30 cellular contexts compared by ENCODE assay signal in genomic region chr16:6692874-6693273, GRCh38.
"Had no signal": no experiment of that assay in that cellular context is flagged by ENCODE, and none has a peak within 500 bp of the region (broad histone marks: within the 10 kb centered on the region; RNA-seq: fewer than 3 reads in every experiment).

No MANE protein-coding gene starts in this region.

- H3K9me3 ChIP-seq: ovary, psoas muscle, thoracic aorta, thyroid gland, upper lobe of right lung, uterus had no signal

- H3K9me3 Mint-ChIP-seq: nephron, type B pancreatic cell had no signal

- H3K27me3 Mint-ChIP-seq: naive thymus-derived CD4-positive, alpha-beta T cell; stimulated activated naive B cell treated with anti-CD40 and anti-IgM and Interleukin-4, amounts not matched to agents 10 μg/mL and 1 μg/mL and 100 μg/mL, for 72 hours; stimulated activated naive CD8-positive, alpha-beta T cell treated with anti-CD3 and anti-CD28 coated beads, Interleukin-15, Interleukin-2, amounts not matched to agents 100 ng/mL and 50 ng/mL, for 24 hours; type B pancreatic cell had no signal

- H3K9ac ChIP-seq: neural progenitor cell, parathyroid adenoma had no signal

- H3K4me3 ChIP-seq: neural progenitor cell, ovary, psoas muscle, skin epidermis, smooth muscle cell, spleen, stomach, thoracic aorta, thyroid gland, tibial nerve, upper lobe of right lung, uterus had no signal

- H3K27ac ChIP-seq: neural progenitor cell, ovary, parathyroid adenoma, psoas muscle, skin epidermis, spleen, stomach, thoracic aorta, thyroid gland, tibial nerve, upper lobe of right lung, uterus had no signal

- H3K36me3 ChIP-seq: neural progenitor cell, ovary, spleen, stomach, thoracic aorta, thyroid gland, tibial nerve, upper lobe of right lung, uterus had no signal

- H3K4me1 Mint-ChIP-seq: naive thymus-derived CD4-positive, alpha-beta T cell; natural killer cell; nephron; neural progenitor cell; stimulated activated effector memory CD8-positive, alpha-beta T cell treated with anti-CD3 and anti-CD28 coated beads, Interleukin-12 subunit alpha, Interleukin-12 subunit beta, amount 100 ng/mL, for 72 hours; stimulated activated naive B cell treated with anti-CD40 and anti-IgM and Interleukin-4, amounts not matched to agents 10 μg/mL and 1 μg/mL and 100 μg/mL, for 72 hours had no signal

- H3K79me2 ChIP-seq: parathyroid adenoma had no signal

- H3K27me3 ChIP-seq: neural progenitor cell, ovary, spleen, stomach, thyroid gland, tibial nerve, uterus had no signal

- DNase-seq: naive thymus-derived CD4-positive, alpha-beta T cell; natural killer cell; occipital lobe; ovary; posterior cingulate gyrus; psoas muscle; right cardiac atrium; spleen; stimulated activated CD4-positive, alpha-beta T cell treated with anti-CD3 and anti-CD28 coated beads, Interleukin-12 subunit alpha, Interleukin-12 subunit beta, amount 100 ng/mL, for 4 hours; stimulated activated CD4-positive, alpha-beta T cell treated with anti-CD3 and anti-CD28 coated beads, Interleukin-1b, Interleukin-23, amount 100 ng/mL, for 48 hours; stimulated activated CD4-positive, alpha-beta T cell treated with anti-CD3 and anti-CD28 coated beads, Interleukin-2, amount 100 ng/mL, for 48 hours; stimulated activated CD4-positive, alpha-beta T cell treated with anti-CD3 and anti-CD28 coated beads, Interleukin-4, amount 100 ng/mL, for 24 hours; stimulated activated naive B cell treated with anti-CD40 and anti-IgM and Interleukin-4, amounts not matched to agents 10 μg/mL and 1 μg/mL and 100 μg/mL, for 72 hours; stimulated activated naive CD4-positive, alpha-beta T cell treated with Interleukin-2 at 50 U/mL for 16 hours; stomach; thyroid gland; upper lobe of right lung; uterus had no signal

- H2AFZ ChIP-seq: neural progenitor cell, parathyroid adenoma had no signal

- H3K27ac Mint-ChIP-seq: naive thymus-derived CD4-positive, alpha-beta T cell; natural killer cell; nephron; neural progenitor cell; progenitor cell of endocrine pancreas; stimulated activated effector memory CD8-positive, alpha-beta T cell treated with anti-CD3 and anti-CD28 coated beads, Interleukin-12 subunit alpha, Interleukin-12 subunit beta, amount 100 ng/mL, for 72 hours; stimulated activated naive B cell treated with anti-CD40 and anti-IgM and Interleukin-4, amounts not matched to agents 10 μg/mL and 1 μg/mL and 100 μg/mL, for 72 hours; stimulated activated naive CD8-positive, alpha-beta T cell treated with anti-CD3 and anti-CD28 coated beads, Interleukin-15, Interleukin-2, amounts not matched to agents 100 ng/mL and 50 ng/mL, for 24 hours; type B pancreatic cell had no signal

- H3K4me3 Mint-ChIP-seq: naive thymus-derived CD4-positive, alpha-beta T cell; natural killer cell; nephron; neural progenitor cell; stimulated activated effector memory CD8-positive, alpha-beta T cell treated with anti-CD3 and anti-CD28 coated beads, Interleukin-12 subunit alpha, Interleukin-12 subunit beta, amount 100 ng/mL, for 72 hours; stimulated activated naive B cell treated with anti-CD40 and anti-IgM and Interleukin-4, amounts not matched to agents 10 μg/mL and 1 μg/mL and 100 μg/mL, for 72 hours; stimulated activated naive CD8-positive, alpha-beta T cell treated with anti-CD3 and anti-CD28 coated beads, Interleukin-15, Interleukin-2, amounts not matched to agents 100 ng/mL and 50 ng/mL, for 24 hours; type B pancreatic cell had no signal

- H3K36me3 Mint-ChIP-seq: natural killer cell; neural progenitor cell; stimulated activated effector memory CD8-positive, alpha-beta T cell treated with anti-CD3 and anti-CD28 coated beads, Interleukin-12 subunit alpha, Interleukin-12 subunit beta, amount 100 ng/mL, for 72 hours; stimulated activated naive B cell treated with anti-CD40 and anti-IgM and Interleukin-4, amounts not matched to agents 10 μg/mL and 1 μg/mL and 100 μg/mL, for 72 hours; type B pancreatic cell had no signal

- H3K4me1 ChIP-seq: parathyroid adenoma, psoas muscle, spleen, stomach, thyroid gland, tibial nerve, upper lobe of right lung, uterus had no signal

- ATAC-seq: naive thymus-derived CD4-positive, alpha-beta T cell; natural killer cell; psoas muscle; right cardiac atrium; sciatic nerve; stimulated activated effector memory CD8-positive, alpha-beta T cell treated with anti-CD3 and anti-CD28 coated beads, Interleukin-12 subunit alpha, Interleukin-12 subunit beta, amount 100 ng/mL, for 72 hours; stimulated activated naive B cell treated with anti-CD40 and anti-IgM and Interleukin-4, amounts not matched to agents 10 μg/mL and 1 μg/mL and 100 μg/mL, for 72 hours; upper lobe of right lung had no signal

- H3K4me2 ChIP-seq: neural progenitor cell, smooth muscle cell had no signal
